1 cellular context compared by ENCODE assay signal in the genomic region with DNA sequence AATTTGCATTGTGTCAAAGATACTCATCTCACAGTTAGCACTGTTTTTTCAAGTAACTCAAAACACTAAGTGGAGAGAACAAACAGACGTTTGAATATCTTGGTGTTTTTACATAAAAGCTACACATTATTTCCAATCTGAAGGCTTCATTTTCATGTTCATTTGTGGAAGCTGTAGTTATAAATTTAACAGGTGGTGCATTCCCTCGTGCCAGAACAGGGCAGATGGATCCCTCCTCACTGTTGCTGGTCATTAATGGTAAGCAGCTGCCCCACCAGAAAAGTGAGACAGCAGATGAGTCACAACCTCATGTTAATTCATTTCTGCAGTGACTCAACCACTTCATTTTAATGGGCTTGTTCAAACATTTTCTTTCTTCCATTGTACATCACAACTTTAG.
A peak's percentile ranks its signal among the peaks of the same experiment; 100 is the strongest.
TF ChIP-seq lines count a peak whose summit lies in the region.

No MANE protein-coding gene starts in this region.

TF ChIP-seq in IMR-90, 13 proteins besides CTCF, POLR2A, EP300 and RAD21:
- no peak for TF ChIP-seq MAFK (IDR thresholded peaks at IDR 0.05; ENCODE audit: low read depth, low read length)
- no peak for TF ChIP-seq MXI1 (IDR thresholded peaks at IDR 0.05; ENCODE audit: borderline replicate concordance, low read depth, low read length)
- TF ChIP-seq, protein P1, sequence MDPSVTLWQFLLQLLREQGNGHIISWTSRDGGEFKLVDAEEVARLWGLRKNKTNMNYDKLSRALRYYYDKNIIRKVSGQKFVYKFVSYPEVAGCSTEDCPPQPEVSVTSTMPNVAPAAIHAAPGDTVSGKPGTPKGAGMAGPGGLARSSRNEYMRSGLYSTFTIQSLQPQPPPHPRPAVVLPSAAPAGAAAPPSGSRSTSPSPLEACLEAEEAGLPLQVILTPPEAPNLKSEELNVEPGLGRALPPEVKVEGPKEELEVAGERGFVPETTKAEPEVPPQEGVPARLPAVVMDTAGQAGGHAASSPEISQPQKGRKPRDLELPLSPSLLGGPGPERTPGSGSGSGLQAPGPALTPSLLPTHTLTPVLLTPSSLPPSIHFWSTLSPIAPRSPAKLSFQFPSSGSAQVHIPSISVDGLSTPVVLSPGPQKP (IDR thresholded peaks at IDR 0.05; ENCODE audit: borderline replicate concordance, low read depth, low read length) = no peak
- no peak for TF ChIP-seq CHD1 (IDR thresholded peaks at IDR 0.05; ENCODE audit: low read depth, low read length)
- no peak for TF ChIP-seq NFE2L2 (IDR thresholded peaks at IDR 0.05; ENCODE audit: low read depth, low read length)
- no peak for TF ChIP-seq SMC3 (IDR thresholded peaks at IDR 0.05; ENCODE audit: low read depth, low read length)
- TF ChIP-seq BHLHE40 (IDR thresholded peaks at IDR 0.05; ENCODE audit: low read depth, low read length) = peak; percentile 76
- TF ChIP-seq RFX5 (IDR thresholded peaks at IDR 0.05; ENCODE audit: low read depth, low read length) = no peak
- TF ChIP-seq RCOR1 (IDR thresholded peaks at IDR 0.05; ENCODE audit: insufficient replicate concordance, low read length) = peak; percentile 74
- peak; percentile 12; the same call in 1 of the 2 replicates for TF ChIP-seq CEBPB (IDR thresholded peaks at IDR 0.05; ENCODE audit: low read depth, low read length)
- peak; percentile 97 for TF ChIP-seq FOS (IDR thresholded peaks at IDR 0.05; ENCODE audit: low read depth, low read length)
